ENCODE assay signal across 1 cellular context in genomic region chr15:63856711-63857458, GRCh38.
TF ChIP-seq lines count a peak whose summit lies in the region.

No MANE protein-coding gene starts in this region.

TF ChIP-seq in GM23338, 12 proteins besides CTCF, POLR2A, EP300 and RAD21 (continued from another document):
- TF ChIP-seq, protein P1, sequence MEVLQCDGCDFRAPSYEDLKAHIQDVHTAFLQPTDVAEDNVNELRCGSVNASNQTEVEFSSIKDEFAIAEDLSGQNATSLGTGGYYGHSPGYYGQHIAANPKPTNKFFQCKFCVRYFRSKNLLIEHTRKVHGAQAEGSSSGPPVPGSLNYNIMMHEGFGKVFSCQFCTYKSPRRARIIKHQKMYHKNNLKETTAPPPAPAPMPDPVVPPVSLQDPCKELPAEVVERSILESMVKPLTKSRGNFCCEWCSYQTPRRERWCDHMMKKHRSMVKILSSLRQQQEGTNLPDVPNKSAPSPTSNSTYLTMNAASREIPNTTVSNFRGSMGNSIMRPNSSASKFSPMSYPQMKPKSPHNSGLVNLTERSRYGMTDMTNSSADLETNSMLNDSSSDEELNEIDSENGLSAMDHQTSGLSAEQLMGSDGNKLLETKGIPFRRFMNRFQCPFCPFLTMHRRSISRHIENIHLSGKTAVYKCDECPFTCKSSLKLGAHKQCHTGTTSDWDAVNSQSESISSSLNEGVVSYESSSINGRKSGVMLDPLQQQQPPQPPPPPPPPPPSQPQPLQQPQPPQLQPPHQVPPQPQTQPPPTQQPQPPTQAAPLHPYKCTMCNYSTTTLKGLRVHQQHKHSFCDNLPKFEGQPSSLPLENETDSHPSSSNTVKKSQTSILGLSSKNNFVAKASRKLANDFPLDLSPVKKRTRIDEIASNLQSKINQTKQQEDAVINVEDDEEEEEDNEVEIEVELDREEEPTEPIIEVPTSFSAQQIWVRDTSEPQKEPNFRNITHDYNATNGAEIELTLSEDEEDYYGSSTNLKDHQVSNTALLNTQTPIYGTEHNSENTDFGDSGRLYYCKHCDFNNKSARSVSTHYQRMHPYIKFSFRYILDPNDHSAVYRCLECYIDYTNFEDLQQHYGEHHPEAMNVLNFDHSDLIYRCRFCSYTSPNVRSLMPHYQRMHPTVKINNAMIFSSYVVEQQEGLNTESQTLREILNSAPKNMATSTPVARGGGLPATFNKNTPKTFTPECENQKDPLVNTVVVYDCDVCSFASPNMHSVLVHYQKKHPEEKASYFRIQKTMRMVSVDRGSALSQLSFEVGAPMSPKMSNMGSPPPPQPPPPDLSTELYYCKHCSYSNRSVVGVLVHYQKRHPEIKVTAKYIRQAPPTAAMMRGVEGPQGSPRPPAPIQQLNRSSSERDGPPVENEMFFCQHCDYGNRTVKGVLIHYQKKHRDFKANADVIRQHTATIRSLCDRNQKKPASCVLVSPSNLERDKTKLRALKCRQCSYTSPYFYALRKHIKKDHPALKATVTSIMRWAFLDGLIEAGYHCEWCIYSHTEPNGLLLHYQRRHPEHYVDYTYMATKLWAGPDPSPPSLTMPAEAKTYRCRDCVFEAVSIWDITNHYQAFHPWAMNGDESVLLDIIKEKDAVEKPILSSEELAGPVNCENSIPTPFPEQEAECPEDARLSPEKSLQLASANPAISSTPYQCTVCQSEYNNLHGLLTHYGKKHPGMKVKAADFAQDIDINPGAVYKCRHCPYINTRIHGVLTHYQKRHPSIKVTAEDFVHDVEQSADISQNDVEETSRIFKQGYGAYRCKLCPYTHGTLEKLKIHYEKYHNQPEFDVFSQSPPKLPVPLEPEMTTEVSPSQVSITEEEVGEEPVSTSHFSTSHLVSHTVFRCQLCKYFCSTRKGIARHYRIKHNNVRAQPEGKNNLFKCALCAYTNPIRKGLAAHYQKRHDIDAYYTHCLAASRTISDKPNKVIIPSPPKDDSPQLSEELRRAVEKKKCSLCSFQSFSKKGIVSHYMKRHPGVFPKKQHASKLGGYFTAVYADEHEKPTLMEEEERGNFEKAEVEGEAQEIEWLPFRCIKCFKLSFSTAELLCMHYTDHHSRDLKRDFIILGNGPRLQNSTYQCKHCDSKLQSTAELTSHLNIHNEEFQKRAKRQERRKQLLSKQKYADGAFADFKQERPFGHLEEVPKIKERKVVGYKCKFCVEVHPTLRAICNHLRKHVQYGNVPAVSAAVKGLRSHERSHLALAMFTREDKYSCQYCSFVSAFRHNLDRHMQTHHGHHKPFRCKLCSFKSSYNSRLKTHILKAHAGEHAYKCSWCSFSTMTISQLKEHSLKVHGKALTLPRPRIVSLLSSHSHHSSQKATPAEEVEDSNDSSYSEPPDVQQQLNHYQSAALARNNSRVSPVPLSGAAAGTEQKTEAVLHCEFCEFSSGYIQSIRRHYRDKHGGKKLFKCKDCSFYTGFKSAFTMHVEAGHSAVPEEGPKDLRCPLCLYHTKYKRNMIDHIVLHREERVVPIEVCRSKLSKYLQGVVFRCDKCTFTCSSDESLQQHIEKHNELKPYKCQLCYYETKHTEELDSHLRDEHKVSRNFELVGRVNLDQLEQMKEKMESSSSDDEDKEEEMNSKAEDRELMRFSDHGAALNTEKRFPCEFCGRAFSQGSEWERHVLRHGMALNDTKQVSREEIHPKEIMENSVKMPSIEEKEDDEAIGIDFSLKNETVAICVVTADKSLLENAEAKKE (CRISPR knock-in tag; IDR thresholded peaks at IDR 0.05) = no peak
- TF ChIP-seq ZNF114 (CRISPR knock-in tag; IDR thresholded peaks at IDR 0.05) (no peak), CREB1 (CRISPR knock-in tag; IDR thresholded peaks at IDR 0.05; ENCODE audit: low read depth) (no peak), POLR2AphosphoS5 (IDR thresholded peaks at IDR 0.05; ENCODE audit: low read depth) (no peak), ZNF331 (CRISPR knock-in tag; IDR thresholded peaks at IDR 0.05; ENCODE audit: low read depth) (no peak), NANOG (IDR thresholded peaks at IDR 0.05; ENCODE audit: borderline replicate concordance) (no peak), STAT1 (IDR thresholded peaks at IDR 0.05; ENCODE audit: unreplicated experiment) (no peak)
